Comparison of ENCODE assay signal across 35 cellular contexts in genomic region chr2:178285287-178285615, GRCh38.
"Had no signal": no experiment of that assay in that cellular context is flagged by ENCODE, and none has a peak within 500 bp of the region (broad histone marks: within the 10 kb centered on the region; RNA-seq: fewer than 3 reads in every experiment).

No MANE protein-coding gene starts in this region.

- H3K27ac ChIP-seq: KMS-11 had no signal

- H3K9me3 ChIP-seq: MG63 had no signal

- H3K4me3 ChIP-seq: MG63 had no signal

- H3K27me3 ChIP-seq: MG63 had no signal

- H3K36me3 ChIP-seq: MG63 had no signal

- DNase-seq: Karpas-422, Kasumi-1, KBM-7, KG1, MG63, MM.1S, MV-4-11, NCI-H1048, NCI-H1092, NCI-H1092 treated with DMSO at 0.1 percent for 48 hours, NCI-H1105, NCI-H1105 treated with DMSO at 0.1 percent for 48 hours, NCI-H1417, NCI-H1417 treated with DMSO at 0.1 percent for 48 hours, NCI-H1436, NCI-H1436 treated with DMSO at 0.1 percent for 48 hours, NCI-H146, NCI-H1694, NCI-H1694 treated with DMSO at 0.1 percent for 48 hours, NCI-H187, NCI-H187 treated with DMSO at 0.1 percent for 48 hours, NCI-H1930, NCI-H2029, NCI-H2029 treated with DMSO at 0.1 percent for 48 hours, NCI-H2081, NCI-H2081 treated with DMSO at 0.1 percent for 48 hours, NCI-H2107, NCI-H2171, NCI-H2171 treated with DMSO at 0.1 percent for 48 hours, NCI-H2227 treated with DMSO at 0.1 percent for 48 hours, NCI-H226, NCI-H345, NCI-H446, NCI-H446 treated with DMSO at 0.1 percent for 48 hours had no signal

- H3K9ac ChIP-seq: KMS-11 had no signal
